Comparison of ENCODE assay signal across 10 cellular contexts in the genomic region with DNA sequence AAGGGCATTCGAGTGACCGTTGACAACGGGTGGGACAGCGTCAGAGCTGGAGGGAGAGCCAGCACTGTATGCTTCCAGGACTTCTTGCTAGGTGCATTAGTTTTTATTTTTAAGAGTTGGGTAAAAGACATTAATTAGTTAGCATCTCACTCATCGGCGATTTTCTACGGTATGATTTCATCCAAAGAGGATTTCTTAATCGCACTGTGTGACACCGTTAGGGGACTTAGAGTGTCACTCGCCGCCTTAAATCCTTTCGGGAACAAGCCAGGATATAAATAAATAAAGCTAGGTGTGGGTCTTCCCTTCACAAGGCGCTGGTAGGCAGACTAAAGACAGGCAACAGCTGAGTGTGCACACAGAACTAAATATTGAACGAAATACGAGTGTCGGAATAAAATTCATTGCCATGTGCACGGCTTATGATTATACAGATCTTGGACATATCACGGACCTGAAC. TPM values are rescaled to one million over a fixed set of nuclear protein-coding genes. Genes with fewer than 3 reads are reported as not detected.
DNase-seq lines count a peak whose midpoint lies in the region; ATAC-seq and TF ChIP-seq lines count a peak whose summit lies in the region.
"Had no signal": no experiment of that assay in that cellular context is flagged by ENCODE, and none has a peak within 500 bp of the region (broad histone marks: within the 10 kb centered on the region; RNA-seq: fewer than 3 reads in every experiment).

No MANE protein-coding gene starts in this region.

- no peak for TF ChIP-seq CTCF in C4-2B (conservative IDR thresholded peaks at IDR 0.05)
- TF ChIP-seq CTCF in esophagus muscularis mucosa (IDR thresholded peaks at IDR 0.05), result no peak

- peak overlapping the region; percentile 69 to 86 (median 82) for H3K4me3 ChIP-seq in esophagus muscularis mucosa
- H3K4me3 ChIP-seq in neuron (ENCODE audit: low read length), result peak overlapping the region; percentile 81

- intact Hi-C loops in esophagus muscularis mucosa (cut with DNase I), result loop anchor here (2.0 kb wide), 1 partner anchor 78 kb away; no protein-coding TSS in a partner anchor

- peak overlapping the region; percentile 87 for H3K27ac ChIP-seq in C4-2B
- peak overlapping the region; percentile 90 to 95 (median 92) for H3K27ac ChIP-seq in esophagus muscularis mucosa (replicated peaks in 1 of 4)

- H3K36me3 ChIP-seq in esophagus muscularis mucosa (no peaks in the 10 kb centered on the region), neuron (ENCODE audit: insufficient read depth, low read length) (no peaks in the 10 kb centered on the region)

- no peak for TF ChIP-seq POLR2A in esophagus muscularis mucosa (IDR thresholded peaks at IDR 0.05; ENCODE audit: low read depth)

- H3K9me3 ChIP-seq in esophagus muscularis mucosa (no peaks in the 10 kb centered on the region), neuron (ENCODE audit: low read length) (no peaks in the 10 kb centered on the region)

- peak; percentile 62 for DNase-seq in NCI-H82 (lab: John Stamatoyannopoulos, UW)
- DNase-seq in esophagus muscularis mucosa (ENCODE audit: extremely low spot score), result no peak
- DNase-seq in NCI-H2081 treated with DMSO at 0.1 percent for 48 hours (lab: John Stamatoyannopoulos, UW), result no peak
- no peak for DNase-seq in 8988T
- DNase-seq: stimulated activated CD4-positive, alpha-beta T cell treated with anti-CD3 and anti-CD28 coated beads, Interleukin-4, amount 100 ng/mL, for 1 hour had no signal

- no peak for TF ChIP-seq EP300 in esophagus muscularis mucosa (IDR thresholded peaks at IDR 0.05)

- ATAC-seq in esophagus mucosa (no peak), GM21529 (IDR thresholded peaks at IDR 0.05; ENCODE audit: unreplicated experiment) (no peak)

- no peaks in the 10 kb centered on the region for H3K27me3 ChIP-seq in esophagus muscularis mucosa
- H3K27me3 ChIP-seq in neuron (ENCODE audit: insufficient read depth, low read length), result no peaks in the 10 kb centered on the region

- 1% methylated on average over 18 of the region's 18 CpGs for WGBS in esophagus muscularis mucosa

- peak overlapping the region; percentile 64 for H2AFZ ChIP-seq in neuron (ENCODE audit: low read depth, low read length)

- H3K4me1 ChIP-seq in esophagus muscularis mucosa, result peaks cover 0 to 29% (median 23%) of the 10 kb centered on the region in 4 donors
- H3K4me1 ChIP-seq in neuron (ENCODE audit: insufficient read depth, low read length), result peaks cover 21% of the 10 kb centered on the region

RNA-seq across cellular contexts. Expression of gene NOVA1, which starts 0.9 kb away (rescaled TPM):
- total RNA-seq in esophagus muscularis mucosa (10 to 100 TPM; 10.3 to 22.4 (median 14.0) TPM), esophagus mucosa (0.72 TPM)
- total RNA-seq: K562 had no signal
